1 cellular context compared by ENCODE assay signal in genomic region chr2:56444339-56444738, GRCh38.
TF ChIP-seq lines count a peak whose summit lies in the region.

No MANE protein-coding gene starts in this region.

TF ChIP-seq in GM23338, 12 proteins besides CTCF, POLR2A, EP300 and RAD21 (continued from another document):
- TF ChIP-seq NANOG (IDR thresholded peaks at IDR 0.05; ENCODE audit: borderline replicate concordance) = no peak
- no peak for TF ChIP-seq CREB1 (CRISPR knock-in tag; IDR thresholded peaks at IDR 0.05; ENCODE audit: low read depth)
- TF ChIP-seq ZNF114 (CRISPR knock-in tag; IDR thresholded peaks at IDR 0.05) = no peak
- no peak for TF ChIP-seq JUNB (IDR thresholded peaks at IDR 0.05; ENCODE audit: unreplicated experiment)
- TF ChIP-seq, protein P1, sequence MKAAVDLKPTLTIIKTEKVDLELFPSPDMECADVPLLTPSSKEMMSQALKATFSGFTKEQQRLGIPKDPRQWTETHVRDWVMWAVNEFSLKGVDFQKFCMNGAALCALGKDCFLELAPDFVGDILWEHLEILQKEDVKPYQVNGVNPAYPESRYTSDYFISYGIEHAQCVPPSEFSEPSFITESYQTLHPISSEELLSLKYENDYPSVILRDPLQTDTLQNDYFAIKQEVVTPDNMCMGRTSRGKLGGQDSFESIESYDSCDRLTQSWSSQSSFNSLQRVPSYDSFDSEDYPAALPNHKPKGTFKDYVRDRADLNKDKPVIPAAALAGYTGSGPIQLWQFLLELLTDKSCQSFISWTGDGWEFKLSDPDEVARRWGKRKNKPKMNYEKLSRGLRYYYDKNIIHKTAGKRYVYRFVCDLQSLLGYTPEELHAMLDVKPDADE (IDR thresholded peaks at IDR 0.05) = no peak
- TF ChIP-seq, protein P2, sequence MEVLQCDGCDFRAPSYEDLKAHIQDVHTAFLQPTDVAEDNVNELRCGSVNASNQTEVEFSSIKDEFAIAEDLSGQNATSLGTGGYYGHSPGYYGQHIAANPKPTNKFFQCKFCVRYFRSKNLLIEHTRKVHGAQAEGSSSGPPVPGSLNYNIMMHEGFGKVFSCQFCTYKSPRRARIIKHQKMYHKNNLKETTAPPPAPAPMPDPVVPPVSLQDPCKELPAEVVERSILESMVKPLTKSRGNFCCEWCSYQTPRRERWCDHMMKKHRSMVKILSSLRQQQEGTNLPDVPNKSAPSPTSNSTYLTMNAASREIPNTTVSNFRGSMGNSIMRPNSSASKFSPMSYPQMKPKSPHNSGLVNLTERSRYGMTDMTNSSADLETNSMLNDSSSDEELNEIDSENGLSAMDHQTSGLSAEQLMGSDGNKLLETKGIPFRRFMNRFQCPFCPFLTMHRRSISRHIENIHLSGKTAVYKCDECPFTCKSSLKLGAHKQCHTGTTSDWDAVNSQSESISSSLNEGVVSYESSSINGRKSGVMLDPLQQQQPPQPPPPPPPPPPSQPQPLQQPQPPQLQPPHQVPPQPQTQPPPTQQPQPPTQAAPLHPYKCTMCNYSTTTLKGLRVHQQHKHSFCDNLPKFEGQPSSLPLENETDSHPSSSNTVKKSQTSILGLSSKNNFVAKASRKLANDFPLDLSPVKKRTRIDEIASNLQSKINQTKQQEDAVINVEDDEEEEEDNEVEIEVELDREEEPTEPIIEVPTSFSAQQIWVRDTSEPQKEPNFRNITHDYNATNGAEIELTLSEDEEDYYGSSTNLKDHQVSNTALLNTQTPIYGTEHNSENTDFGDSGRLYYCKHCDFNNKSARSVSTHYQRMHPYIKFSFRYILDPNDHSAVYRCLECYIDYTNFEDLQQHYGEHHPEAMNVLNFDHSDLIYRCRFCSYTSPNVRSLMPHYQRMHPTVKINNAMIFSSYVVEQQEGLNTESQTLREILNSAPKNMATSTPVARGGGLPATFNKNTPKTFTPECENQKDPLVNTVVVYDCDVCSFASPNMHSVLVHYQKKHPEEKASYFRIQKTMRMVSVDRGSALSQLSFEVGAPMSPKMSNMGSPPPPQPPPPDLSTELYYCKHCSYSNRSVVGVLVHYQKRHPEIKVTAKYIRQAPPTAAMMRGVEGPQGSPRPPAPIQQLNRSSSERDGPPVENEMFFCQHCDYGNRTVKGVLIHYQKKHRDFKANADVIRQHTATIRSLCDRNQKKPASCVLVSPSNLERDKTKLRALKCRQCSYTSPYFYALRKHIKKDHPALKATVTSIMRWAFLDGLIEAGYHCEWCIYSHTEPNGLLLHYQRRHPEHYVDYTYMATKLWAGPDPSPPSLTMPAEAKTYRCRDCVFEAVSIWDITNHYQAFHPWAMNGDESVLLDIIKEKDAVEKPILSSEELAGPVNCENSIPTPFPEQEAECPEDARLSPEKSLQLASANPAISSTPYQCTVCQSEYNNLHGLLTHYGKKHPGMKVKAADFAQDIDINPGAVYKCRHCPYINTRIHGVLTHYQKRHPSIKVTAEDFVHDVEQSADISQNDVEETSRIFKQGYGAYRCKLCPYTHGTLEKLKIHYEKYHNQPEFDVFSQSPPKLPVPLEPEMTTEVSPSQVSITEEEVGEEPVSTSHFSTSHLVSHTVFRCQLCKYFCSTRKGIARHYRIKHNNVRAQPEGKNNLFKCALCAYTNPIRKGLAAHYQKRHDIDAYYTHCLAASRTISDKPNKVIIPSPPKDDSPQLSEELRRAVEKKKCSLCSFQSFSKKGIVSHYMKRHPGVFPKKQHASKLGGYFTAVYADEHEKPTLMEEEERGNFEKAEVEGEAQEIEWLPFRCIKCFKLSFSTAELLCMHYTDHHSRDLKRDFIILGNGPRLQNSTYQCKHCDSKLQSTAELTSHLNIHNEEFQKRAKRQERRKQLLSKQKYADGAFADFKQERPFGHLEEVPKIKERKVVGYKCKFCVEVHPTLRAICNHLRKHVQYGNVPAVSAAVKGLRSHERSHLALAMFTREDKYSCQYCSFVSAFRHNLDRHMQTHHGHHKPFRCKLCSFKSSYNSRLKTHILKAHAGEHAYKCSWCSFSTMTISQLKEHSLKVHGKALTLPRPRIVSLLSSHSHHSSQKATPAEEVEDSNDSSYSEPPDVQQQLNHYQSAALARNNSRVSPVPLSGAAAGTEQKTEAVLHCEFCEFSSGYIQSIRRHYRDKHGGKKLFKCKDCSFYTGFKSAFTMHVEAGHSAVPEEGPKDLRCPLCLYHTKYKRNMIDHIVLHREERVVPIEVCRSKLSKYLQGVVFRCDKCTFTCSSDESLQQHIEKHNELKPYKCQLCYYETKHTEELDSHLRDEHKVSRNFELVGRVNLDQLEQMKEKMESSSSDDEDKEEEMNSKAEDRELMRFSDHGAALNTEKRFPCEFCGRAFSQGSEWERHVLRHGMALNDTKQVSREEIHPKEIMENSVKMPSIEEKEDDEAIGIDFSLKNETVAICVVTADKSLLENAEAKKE (CRISPR knock-in tag; IDR thresholded peaks at IDR 0.05) = no peak
